ENCODE assay signal across 21 cellular contexts in genomic region chr17:50977487-50978159, GRCh38.
DNase-seq lines count a peak whose midpoint lies in the region; ATAC-seq, FAIRE-seq and TF ChIP-seq lines count a peak whose summit lies in the region.
"Had no signal": no experiment of that assay in that cellular context is flagged by ENCODE, and none has a peak within 500 bp of the region (broad histone marks: within the 10 kb centered on the region; RNA-seq: fewer than 3 reads in every experiment).

No MANE protein-coding gene starts in this region.

- no peak for ATAC-seq in GM19463 (IDR thresholded peaks at IDR 0.05; ENCODE audit: unreplicated experiment)
- ATAC-seq: foreskin keratinocyte, T-cell had no signal

- WGBS in sigmoid colon, 2 donors, result 56 to 66% methylated on average over 4 of the region's 4 CpGs

- CTCF ChIA-PET in endothelial cell of umbilical vein (lab: Charles Lee), result interaction anchor here (0.9 to 2.7 kb wide), 7 partner anchors 23 to 194 kb away, joined by 3 to 11 read pairs (median 4); partner anchors contain the start of gene NME1

- H3K4me3 ChIP-seq in Loucy (ENCODE audit: low read length, poor library complexity, severe bottlenecking) (peak overlapping the region; percentile 41), endothelial cell of umbilical vein (replicated peaks in 1 of 3; ENCODE audit: insufficient read depth in 1 of 3, low read depth in 1 of 3, low read length in 3 of 3) (no peak overlapping the region), sigmoid colon (no peak overlapping the region), dorsolateral prefrontal cortex (no peak overlapping the region)
- H3K4me3 ChIP-seq: cardiac muscle cell, PC-9, thoracic aorta had no signal

- peaks cover 25% of the 10 kb centered on the region for H3K4me1 Mint-ChIP-seq in activated naive CD4-positive, alpha-beta T cell treated with anti-CD3 and anti-CD28 coated beads, Interleukin-2, amount 50 U/mL, for 24 hours

- TSS peak; percentile 68 for BruUV-seq in endothelial cell of umbilical vein (replicated peaks; lab: Mats Ljungman, UMichigan)

- peaks cover 35% of the 10 kb centered on the region for H3K4me1 ChIP-seq in Loucy (ENCODE audit: insufficient read depth, low read length, poor library complexity, severe bottlenecking)
- H3K4me1 ChIP-seq in endothelial cell of umbilical vein (ENCODE audit: control insufficient read depth, extremely low read depth, insufficient read depth, low read length), result peaks cover 12% of the 10 kb centered on the region
- H3K4me1 ChIP-seq in sigmoid colon, result no peaks in the 10 kb centered on the region
- H3K4me1 ChIP-seq: foreskin keratinocyte had no signal

- H3K9me3 ChIP-seq in Loucy (ENCODE audit: insufficient read depth, low read depth, low read length) (no peaks in the 10 kb centered on the region), endothelial cell of umbilical vein (replicated peaks; ENCODE audit: control insufficient read depth, insufficient read depth, low read length) (no peaks in the 10 kb centered on the region), sigmoid colon (no peaks in the 10 kb centered on the region)
- H3K9me3 ChIP-seq: thoracic aorta had no signal

- no peak for FAIRE-seq in endothelial cell of umbilical vein (lab: Jason Lieb, UNC)

- no peak for DNase-seq in activated naive CD4-positive, alpha-beta T cell treated with Interleukin-2 at 50 U/mL for 16 hours
- DNase-seq in endothelial cell of umbilical vein (ENCODE audit: low read depth, low spot score) (no peak), renal cortical epithelial cell (ENCODE audit: low read depth) (peak; percentile 36), sigmoid colon (no peak), dorsolateral prefrontal cortex (no peak)
- DNase-seq: activated CD4-positive, alpha-beta T cell treated with anti-CD3 and anti-CD28 coated beads for 4 hours; activated gamma-delta T cell treated with Interleukin-2 at 50 U/mL for 16 hours; endodermal cell; foreskin keratinocyte; H7; Karpas-422; NCI-H187; NCI-H526; PC-9; stimulated activated CD4-positive, alpha-beta T cell treated with anti-CD3 and anti-CD28 coated beads, Interleukin-15, amount 100 ng/mL, for 24 hours; T-cell had no signal

- no peaks in the 10 kb centered on the region for H3K27me3 Mint-ChIP-seq in activated naive CD4-positive, alpha-beta T cell treated with anti-CD3 and anti-CD28 coated beads, Interleukin-2, amount 50 U/mL, for 24 hours
- H3K27me3 Mint-ChIP-seq: T-cell had no signal

- TF ChIP-seq EP300 in sigmoid colon (IDR thresholded peaks at IDR 0.05), result no peak

- TF ChIP-seq POLR2A in endothelial cell of umbilical vein (IDR thresholded peaks at IDR 0.05; ENCODE audit: low read depth, low read length) (no peak), sigmoid colon (IDR thresholded peaks at IDR 0.05) (no peak)

- H3K27ac Mint-ChIP-seq in activated naive CD4-positive, alpha-beta T cell treated with anti-CD3 and anti-CD28 coated beads, Interleukin-2, amount 50 U/mL, for 24 hours, result peak overlapping the region; percentile 24
- H3K27ac Mint-ChIP-seq: endodermal cell had no signal

- H3K27ac ChIP-seq in endothelial cell of umbilical vein (ENCODE audit: insufficient read depth, low read depth, low read length), result peak overlapping the region; percentile 48
- H3K27ac ChIP-seq in sigmoid colon, result no peak overlapping the region
- peak overlapping the region in 12 of 59 donors; percentile 3 to 38 (median 20) for H3K27ac ChIP-seq in dorsolateral prefrontal cortex
- H3K27ac ChIP-seq: cardiac muscle cell, foreskin keratinocyte, PC-9 had no signal

- H3K27me3 ChIP-seq in Loucy (ENCODE audit: insufficient read depth, low read length, poor library complexity, severe bottlenecking) (no peaks in the 10 kb centered on the region), endothelial cell of umbilical vein (ENCODE audit: control insufficient read depth in 2 of 2, insufficient read depth in 2 of 2, low read length in 2 of 2) (no peaks in the 10 kb centered on the region), sigmoid colon (no peaks in the 10 kb centered on the region), dorsolateral prefrontal cortex (no peaks in the 10 kb centered on the region)
- H3K27me3 ChIP-seq: cardiac muscle cell, foreskin keratinocyte had no signal

- peaks cover 19% of the 10 kb centered on the region for H3K36me3 Mint-ChIP-seq in activated naive CD4-positive, alpha-beta T cell treated with anti-CD3 and anti-CD28 coated beads, Interleukin-2, amount 50 U/mL, for 24 hours

- no peaks in the 10 kb centered on the region for H3F3A ChIP-seq in Loucy (ENCODE audit: low read depth)

- no peaks in the 10 kb centered on the region for H3K9me3 Mint-ChIP-seq in activated naive CD4-positive, alpha-beta T cell treated with anti-CD3 and anti-CD28 coated beads, Interleukin-2, amount 50 U/mL, for 24 hours
- H3K9me3 Mint-ChIP-seq: endodermal cell, T-cell had no signal

- H4K20me1 ChIP-seq in Loucy (ENCODE audit: insufficient read depth, low read length, poor library complexity, severe bottlenecking) (no peaks in the 10 kb centered on the region), endothelial cell of umbilical vein (replicated peaks; ENCODE audit: control insufficient read depth, extremely low read depth, insufficient read depth, low read length) (no peaks in the 10 kb centered on the region)

- H2AFZ ChIP-seq in Loucy (ENCODE audit: low read length) (0 out of 2 replicates have a peak overlapping the region, but pooled peaks have one; percentile 23), endothelial cell of umbilical vein (ENCODE audit: low read depth, low read length) (no peak overlapping the region)
- H2AFZ ChIP-seq: PC-9 had no signal

- dilution Hi-C loops in endothelial cell of umbilical vein (cut with MboI; ENCODE audit: extremely low pct_ligation_motif_present, low sequenced_read_pairs), result no loop called here

- H3K4me2 ChIP-seq in Loucy (ENCODE audit: low read depth, low read length, poor library complexity, severe bottlenecking) (peak overlapping the region; percentile 76), endothelial cell of umbilical vein (ENCODE audit: insufficient read depth, low read length) (peak overlapping the region; percentile 67)
- H3K4me2 ChIP-seq: PC-9 had no signal

- no peaks in the 10 kb centered on the region for H3K79me2 ChIP-seq in Loucy (ENCODE audit: insufficient read depth, low read length)
- no peaks in the 10 kb centered on the region for H3K79me2 ChIP-seq in endothelial cell of umbilical vein (ENCODE audit: control insufficient read depth, insufficient read depth, low read length)

- peaks cover 60% of the 10 kb centered on the region; the same call in 1 of the 2 replicates for H3K36me3 ChIP-seq in Loucy (ENCODE audit: insufficient read depth, low read length)
- peaks cover 2 to 8% of the 10 kb centered on the region in 2 experiments for H3K36me3 ChIP-seq in endothelial cell of umbilical vein (ENCODE audit: control insufficient read depth in 2 of 2, extremely low read depth in 1 of 2, insufficient read depth in 2 of 2, low read length in 2 of 2)
- H3K36me3 ChIP-seq in sigmoid colon, result peaks cover 0 to 99% (median 40%) of the 10 kb centered on the region in 4 donors

- intact Hi-C loops in endothelial cell of umbilical vein (cut with micrococcal nuclease), result no loop called here
- intact Hi-C loops in sigmoid colon (cut with DNase I), result no loop called here
- intact Hi-C loops in dorsolateral prefrontal cortex (cut with DNase I), result no loop called here

- POLR2A ChIA-PET in endothelial cell of umbilical vein (lab: Charles Lee), result interaction anchor here (1.2 kb wide), 1 partner anchor 112 kb away, joined by 4 read pairs; the partner anchor contains the start of gene TOB1

- H3K9ac ChIP-seq in Loucy (ENCODE audit: low read depth, low read length, poor library complexity, severe bottlenecking) (peak overlapping the region; percentile 52), endothelial cell of umbilical vein (replicated peaks; ENCODE audit: extremely low read depth, insufficient read depth, low read length) (no peak overlapping the region)

- no peaks in the 10 kb centered on the region for H3K9me1 ChIP-seq in endothelial cell of umbilical vein (replicated peaks; ENCODE audit: control insufficient read depth, extremely low read depth, insufficient read depth, low read length)

- no peak overlapping the region for H3K4me3 Mint-ChIP-seq in activated naive CD4-positive, alpha-beta T cell treated with anti-CD3 and anti-CD28 coated beads, Interleukin-2, amount 50 U/mL, for 24 hours
- H3K4me3 Mint-ChIP-seq: endodermal cell, T-cell had no signal

- no peaks in the 10 kb centered on the region for H3K9me2 ChIP-seq in Loucy (replicated peaks; ENCODE audit: low read depth, low read length)

- no peak for TF ChIP-seq CTCF in Loucy (conservative IDR thresholded peaks at IDR 0.05; ENCODE audit: low read length)
- TF ChIP-seq CTCF in endothelial cell of umbilical vein (IDR thresholded peaks at IDR 0.05; ENCODE audit: extremely low read depth in 1 of 2, insufficient read depth in 1 of 2, low read depth in 1 of 2, low read length in 2 of 2), result no peak
- TF ChIP-seq CTCF in sigmoid colon (IDR thresholded peaks at IDR 0.05), result no peak
- no peak for TF ChIP-seq CTCF in dorsolateral prefrontal cortex (IDR thresholded peaks at IDR 0.05 in 54 of 56, conservative IDR thresholded peaks at IDR 0.05 in 2 of 56; ENCODE audit: low read depth in 1 of 56, partially characterized antibody in 56 of 56)

TF ChIP-seq in endothelial cell of umbilical vein, 7 proteins besides CTCF, POLR2A, EP300 and RAD21:
- TF ChIP-seq GATA2 (IDR thresholded peaks at IDR 0.05; ENCODE audit: insufficient read depth, insufficient read length, low read depth, low read length), result no peak
- TF ChIP-seq EZH2 (IDR thresholded peaks at IDR 0.05; ENCODE audit: borderline replicate concordance, low read depth, low read length, severe bottlenecking), result no peak
- no peak for TF ChIP-seq JUN (IDR thresholded peaks at IDR 0.05; ENCODE audit: borderline replicate concordance, insufficient read depth, insufficient read length, low read depth)
- no peak for TF ChIP-seq MAX (IDR thresholded peaks at IDR 0.05; ENCODE audit: insufficient read depth, insufficient read length)
- TF ChIP-seq MYC (IDR thresholded peaks at IDR 0.05; ENCODE audit: low read depth, low read length), result no peak
- no peak for TF ChIP-seq FOS (IDR thresholded peaks at IDR 0.05; ENCODE audit: borderline replicate concordance, insufficient read depth, low read length)
- TF ChIP-seq POLR2AphosphoS5 (IDR thresholded peaks at IDR 0.05; ENCODE audit: insufficient read depth, low read depth, low read length), result no peak
TF ChIP-seq in endothelial cell of umbilical vein: peak in this region for 0.
